18 cellular contexts compared by ENCODE assay signal in the genomic region with DNA sequence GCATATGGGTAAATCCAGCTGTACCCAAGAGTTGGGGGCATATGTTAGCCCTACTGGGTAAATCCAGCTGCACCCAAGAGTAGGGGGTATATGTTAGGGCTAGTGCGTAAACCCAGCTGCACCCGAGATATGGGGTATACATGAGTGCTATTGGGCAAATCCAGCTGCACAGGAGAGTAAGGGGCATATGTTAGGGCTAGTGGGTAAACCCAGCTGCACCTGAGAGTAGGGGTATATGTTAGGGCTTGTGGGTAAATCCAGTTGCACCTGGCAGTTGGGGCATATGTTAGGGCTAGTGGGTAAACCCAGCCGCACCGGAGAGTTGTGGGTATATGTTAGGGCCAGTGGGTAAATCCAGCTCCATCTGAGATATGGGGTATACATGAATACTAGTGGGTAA.
"Had no signal": no experiment of that assay in that cellular context is flagged by ENCODE, and none has a peak within 500 bp of the region (broad histone marks: within the 10 kb centered on the region; RNA-seq: fewer than 3 reads in every experiment).

No MANE protein-coding gene starts in this region.

- DNase-seq: dermis blood vessel endothelial cell; dorsolateral prefrontal cortex; effector CD4-positive, alpha-beta T cell; effector memory CD4-positive, alpha-beta T cell; esophagus squamous epithelium; foreskin fibroblast; foreskin melanocyte; gastrocnemius medialis; glutamatergic neuron; heart right ventricle; hippocampal formation; left cardiac atrium; left lung; left ventricle myocardium superior; lower lobe of right lung; mesendoderm; midbrain had no signal

- H3K36me3 ChIP-seq: esophagus squamous epithelium, gastrocnemius medialis, heart right ventricle, left lung, lower lobe of right lung had no signal

- H3K4me1 ChIP-seq: gastrocnemius medialis, left lung, lower lobe of right lung had no signal

- H3K27me3 ChIP-seq: dorsolateral prefrontal cortex, esophagus squamous epithelium, gastrocnemius medialis, heart right ventricle, left lung had no signal

- H3K27ac ChIP-seq: coronary artery, dorsolateral prefrontal cortex, esophagus squamous epithelium, gastrocnemius medialis, heart right ventricle, left lung, lower lobe of right lung had no signal

- H3K4me3 ChIP-seq: coronary artery, dorsolateral prefrontal cortex, esophagus squamous epithelium, gastrocnemius medialis, heart right ventricle, left lung, lower lobe of right lung had no signal

- ATAC-seq: gastrocnemius medialis, heart right ventricle, left cardiac atrium, left lung, left ventricle myocardium superior, lower lobe of right lung had no signal

- H3K9me3 ChIP-seq: gastrocnemius medialis, lower lobe of right lung had no signal
